14 cellular contexts compared by ENCODE assay signal in genomic region chr7:25495342-25495855, GRCh38.
DNase-seq lines count a peak whose midpoint lies in the region; FAIRE-seq and TF ChIP-seq lines count a peak whose summit lies in the region.
"Had no signal": no experiment of that assay in that cellular context is flagged by ENCODE, and none has a peak within 500 bp of the region (broad histone marks: within the 10 kb centered on the region; RNA-seq: fewer than 3 reads in every experiment).

No MANE protein-coding gene starts in this region.

- H3K4me3 ChIP-seq in cardiac muscle cell (no peak overlapping the region), testis (no peak overlapping the region)
- no peak overlapping the region for H3K4me3 ChIP-seq in CD4-positive, alpha-beta memory T cell (ENCODE audit: low read length in 2 of 2)
- H3K4me3 ChIP-seq: adrenal gland, gastroesophageal sphincter, pancreas, PC-9 had no signal

- peaks cover 4 to 8% (median 8%) of the 10 kb centered on the region in 4 donors for H3K4me1 Mint-ChIP-seq in CD4-positive, alpha-beta memory T cell

- H3K27me3 ChIP-seq in cardiac muscle cell (no peaks in the 10 kb centered on the region), testis (no peaks in the 10 kb centered on the region)
- H3K27me3 ChIP-seq in CD4-positive, alpha-beta memory T cell (ENCODE audit: insufficient read depth, low read length) = no peaks in the 10 kb centered on the region
- H3K27me3 ChIP-seq: adrenal gland, gastroesophageal sphincter, pancreas had no signal

- POLR2A ChIA-PET in CD4-positive, alpha-beta memory T cell (lab: Charles Lee; ENCODE audit: partially characterized antibody) = no interaction called here

- WGBS in testis, 2 donors = 41 to 63% methylated on average over 10 of the region's 10 CpGs

- TF ChIP-seq CTCF in cardiac muscle cell (IDR thresholded peaks at IDR 0.05; ENCODE audit: low read depth, low read length) = no peak
- TF ChIP-seq CTCF in testis (IDR thresholded peaks at IDR 0.05) = no peak

- peak overlapping the region; percentile 12 for H3K27ac ChIP-seq in cardiac muscle cell
- H3K27ac ChIP-seq in testis = peak overlapping the region in 1 of 2 donors; percentile 17
- H3K27ac ChIP-seq in CD4-positive, alpha-beta memory T cell (ENCODE audit: low read depth, low read length) = no peak overlapping the region
- H3K27ac ChIP-seq: gastroesophageal sphincter, pancreas, PC-9 had no signal

- H3K36me3 ChIP-seq in cardiac muscle cell (no peaks in the 10 kb centered on the region), testis (ENCODE audit: low read depth, missing control alignments) (no peaks in the 10 kb centered on the region)
- no peaks in the 10 kb centered on the region for H3K36me3 ChIP-seq in CD4-positive, alpha-beta memory T cell (ENCODE audit: insufficient read depth, low read length)
- H3K36me3 ChIP-seq: adrenal gland, gastroesophageal sphincter, pancreas had no signal

- H3K9me3 ChIP-seq in cardiac muscle cell (ENCODE audit: low read depth) (no peaks in the 10 kb centered on the region), testis (no peaks in the 10 kb centered on the region)
- no peaks in the 10 kb centered on the region for H3K9me3 ChIP-seq in CD4-positive, alpha-beta memory T cell (ENCODE audit: control insufficient read depth in 1 of 2, low read length in 2 of 2)
- H3K9me3 ChIP-seq: adrenal gland, gastroesophageal sphincter, pancreas had no signal

- intact Hi-C loops in testis (cut with DNase I; ENCODE audit: low total_unique reads) (no loop called here), posterior vena cava (cut with DNase I) (no loop called here)
- intact Hi-C loops in CD4-positive, alpha-beta memory T cell (cut with micrococcal nuclease) = no loop called here

- TF ChIP-seq POLR2A in testis (IDR thresholded peaks at IDR 0.05) = no peak

- H3K9me3 Mint-ChIP-seq in CD4-positive, alpha-beta memory T cell = no peaks in the 10 kb centered on the region
- H3K9me3 Mint-ChIP-seq: stimulated activated naive CD8-positive, alpha-beta T cell treated with anti-CD3 and anti-CD28 coated beads, Interleukin-15, Interleukin-2, amounts not matched to agents 100 ng/mL and 50 ng/mL, for 24 hours had no signal

- H3K4me3 Mint-ChIP-seq in CD4-positive, alpha-beta memory T cell = no peak overlapping the region
- H3K4me3 Mint-ChIP-seq: stimulated activated naive CD8-positive, alpha-beta T cell treated with anti-CD3 and anti-CD28 coated beads, Interleukin-15, Interleukin-2, amounts not matched to agents 100 ng/mL and 50 ng/mL, for 24 hours had no signal

- no peak for FAIRE-seq in HTR-8/SVneo (lab: Jason Lieb, UNC)
- FAIRE-seq: pancreas had no signal

- H3K36me3 Mint-ChIP-seq in CD4-positive, alpha-beta memory T cell = no peaks in the 10 kb centered on the region

- CTCF ChIA-PET in CD4-positive, alpha-beta memory T cell (lab: Charles Lee; ENCODE audit: partially characterized antibody) = interaction anchor here (1.2 to 1.3 kb wide), 2 partner anchors 70 to 234 kb away, joined by 3 read pairs; no protein-coding TSS in a partner anchor

- H3K4me1 ChIP-seq in cardiac muscle cell (ENCODE audit: low read depth) = peaks cover 14% of the 10 kb centered on the region
- H3K4me1 ChIP-seq in testis = peaks cover 9% of the 10 kb centered on the region
- peaks cover 7% of the 10 kb centered on the region for H3K4me1 ChIP-seq in CD4-positive, alpha-beta memory T cell (ENCODE audit: insufficient read depth, low read length)
- H3K4me1 ChIP-seq: pancreas had no signal

- peak; percentile 89 for DNase-seq in NCI-H1105 treated with DMSO at 0.1 percent for 48 hours (lab: John Stamatoyannopoulos, UW)
- peak; percentile 89 for DNase-seq in NCI-H446 treated with DMSO at 0.1 percent for 48 hours (lab: John Stamatoyannopoulos, UW)
- DNase-seq in cardiac muscle cell (ENCODE audit: low read depth in 1 of 2, low spot score in 1 of 2) = peak in 1 of 2 donors; percentile 52
- peak; percentile 55 for DNase-seq in testis
- DNase-seq in posterior vena cava (ENCODE audit: low spot score) = no peak
- DNase-seq in CD4-positive, alpha-beta memory T cell = no peak
- no peak for DNase-seq in HTR-8/SVneo (ENCODE audit: insufficient read length, low spot score)
- DNase-seq: DMS53; pancreas; PC-9; stimulated activated CD4-positive, alpha-beta T cell treated with anti-CD3 and anti-CD28 coated beads, Interleukin-2, amount 100 ng/mL, for 48 hours had no signal

- H3K27me3 Mint-ChIP-seq in CD4-positive, alpha-beta memory T cell = no peaks in the 10 kb centered on the region
- H3K27me3 Mint-ChIP-seq: stimulated activated naive CD8-positive, alpha-beta T cell treated with anti-CD3 and anti-CD28 coated beads, Interleukin-15, Interleukin-2, amounts not matched to agents 100 ng/mL and 50 ng/mL, for 24 hours had no signal

- H3K27ac Mint-ChIP-seq in CD4-positive, alpha-beta memory T cell = no peak overlapping the region
- H3K27ac Mint-ChIP-seq: stimulated activated naive CD8-positive, alpha-beta T cell treated with anti-CD3 and anti-CD28 coated beads, Interleukin-15, Interleukin-2, amounts not matched to agents 100 ng/mL and 50 ng/mL, for 24 hours had no signal

Comparison
In these comparisons a context has a peak if more than half of its experiments do, and no peak if none do; other contexts are left out.
1. DNase-seq: peak in NCI-H1105 treated with DMSO at 0.1 percent for 48 hours (single experiment), NCI-H446 treated with DMSO at 0.1 percent for 48 hours (single experiment) and testis (single experiment); none in posterior vena cava (single experiment), CD4-positive, alpha-beta memory T cell (0 of 5) and HTR-8/SVneo (single experiment).